Comparison of ENCODE assay signal across 2 cellular contexts in the genomic region with DNA sequence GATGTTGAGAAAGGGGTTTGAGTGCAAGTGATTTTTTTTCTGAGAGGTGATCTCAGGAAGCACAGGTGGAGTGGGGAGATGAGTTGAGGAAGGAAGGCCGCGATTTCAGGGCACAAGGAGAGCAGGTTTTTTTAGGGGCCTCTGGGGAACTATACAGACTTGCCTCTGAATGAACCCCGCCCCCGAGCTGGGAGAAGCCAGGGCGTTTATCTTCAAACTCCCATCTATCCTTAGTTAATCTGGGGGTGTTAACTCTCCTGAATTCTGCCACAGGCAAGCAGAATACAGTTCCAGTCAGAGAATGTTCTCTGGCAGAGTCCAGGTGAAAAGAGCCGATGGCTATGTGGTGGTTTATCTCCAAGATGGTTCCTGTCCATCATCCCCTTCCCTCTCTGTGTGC.
"Had no signal": no experiment of that assay in that cellular context is flagged by ENCODE, and none has a peak within 500 bp of the region (broad histone marks: within the 10 kb centered on the region; RNA-seq: fewer than 3 reads in every experiment).

No MANE protein-coding gene starts in this region.

- H3K27ac Mint-ChIP-seq: IgD-negative memory B cell had no signal

- H3K4me1 Mint-ChIP-seq: IgD-negative memory B cell had no signal

- H3K36me3 Mint-ChIP-seq: IgD-negative memory B cell had no signal

- DNase-seq: IMR-90 had no signal
